1 cellular context compared by ENCODE assay signal in the genomic region with DNA sequence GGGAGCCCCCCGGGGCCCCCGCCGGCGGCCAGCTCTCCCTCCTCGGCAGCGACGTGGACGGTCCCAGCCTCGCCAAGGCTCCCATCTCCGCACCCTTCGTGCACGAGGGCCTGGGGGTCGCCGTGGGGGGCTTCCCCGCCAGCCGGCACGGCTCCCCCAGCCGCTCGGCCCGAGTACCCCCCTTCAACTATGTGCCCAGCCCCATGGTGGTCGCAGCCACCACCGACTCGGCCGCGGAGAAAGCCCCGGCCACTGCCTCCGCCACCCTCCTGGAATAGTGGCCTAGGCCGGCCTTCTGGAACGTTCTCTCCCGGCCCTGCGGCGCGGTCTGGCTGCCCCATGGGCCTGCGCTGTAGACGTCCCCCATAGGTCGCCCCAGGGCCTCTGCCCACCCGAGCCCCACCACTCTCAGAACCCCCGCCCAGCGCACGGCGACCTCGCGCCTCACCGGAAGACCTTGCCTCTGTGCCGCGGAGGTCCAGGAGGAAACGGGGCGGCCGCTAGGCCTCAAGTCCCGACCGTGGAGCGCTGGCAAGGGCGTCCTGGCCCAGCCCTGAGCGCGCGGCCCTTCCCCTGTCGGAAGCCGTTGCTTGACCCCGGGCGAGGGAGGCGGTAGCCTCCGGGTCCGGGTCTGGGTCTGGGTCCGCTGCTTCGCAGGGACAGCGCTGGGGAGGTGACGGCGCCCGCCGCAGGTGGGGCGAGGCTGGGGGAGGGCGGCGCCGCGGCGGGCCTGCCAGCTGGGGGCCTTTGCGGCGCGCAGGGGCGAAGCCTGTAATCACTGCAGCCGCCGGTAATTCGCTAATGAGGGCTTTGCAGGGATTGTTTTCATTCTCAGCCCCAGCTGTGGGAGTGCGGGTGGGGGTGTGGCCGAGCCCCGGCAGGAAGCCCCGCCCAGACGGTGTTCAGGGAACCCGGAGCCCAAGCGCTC.
TF ChIP-seq lines count a peak whose summit lies in the region.

No MANE protein-coding gene starts in this region.

TF ChIP-seq in IMR-90, 13 proteins besides CTCF, POLR2A, EP300 and RAD21:
- TF ChIP-seq, protein P1, sequence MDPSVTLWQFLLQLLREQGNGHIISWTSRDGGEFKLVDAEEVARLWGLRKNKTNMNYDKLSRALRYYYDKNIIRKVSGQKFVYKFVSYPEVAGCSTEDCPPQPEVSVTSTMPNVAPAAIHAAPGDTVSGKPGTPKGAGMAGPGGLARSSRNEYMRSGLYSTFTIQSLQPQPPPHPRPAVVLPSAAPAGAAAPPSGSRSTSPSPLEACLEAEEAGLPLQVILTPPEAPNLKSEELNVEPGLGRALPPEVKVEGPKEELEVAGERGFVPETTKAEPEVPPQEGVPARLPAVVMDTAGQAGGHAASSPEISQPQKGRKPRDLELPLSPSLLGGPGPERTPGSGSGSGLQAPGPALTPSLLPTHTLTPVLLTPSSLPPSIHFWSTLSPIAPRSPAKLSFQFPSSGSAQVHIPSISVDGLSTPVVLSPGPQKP (IDR thresholded peaks at IDR 0.05; ENCODE audit: borderline replicate concordance, low read depth, low read length), result no peak
- no peak for TF ChIP-seq MAFK (IDR thresholded peaks at IDR 0.05; ENCODE audit: low read depth, low read length)
- TF ChIP-seq NFE2L2 (IDR thresholded peaks at IDR 0.05; ENCODE audit: low read depth, low read length), result no peak
- no peak for TF ChIP-seq RFX5 (IDR thresholded peaks at IDR 0.05; ENCODE audit: low read depth, low read length)
- TF ChIP-seq CHD1 (IDR thresholded peaks at IDR 0.05; ENCODE audit: low read depth, low read length), result no peak
- TF ChIP-seq BHLHE40 (IDR thresholded peaks at IDR 0.05; ENCODE audit: low read depth, low read length), result no peak
- TF ChIP-seq RCOR1 (IDR thresholded peaks at IDR 0.05; ENCODE audit: insufficient replicate concordance, low read length), result no peak
- no peak for TF ChIP-seq CEBPB (IDR thresholded peaks at IDR 0.05; ENCODE audit: low read depth, low read length)
- TF ChIP-seq MAZ (IDR thresholded peaks at IDR 0.05; ENCODE audit: borderline replicate concordance, low read depth, low read length), result no peak
- no peak for TF ChIP-seq FOS (IDR thresholded peaks at IDR 0.05; ENCODE audit: low read depth, low read length)
- TF ChIP-seq MXI1 (IDR thresholded peaks at IDR 0.05; ENCODE audit: borderline replicate concordance, low read depth, low read length), result no peak
- TF ChIP-seq, protein P2, sequence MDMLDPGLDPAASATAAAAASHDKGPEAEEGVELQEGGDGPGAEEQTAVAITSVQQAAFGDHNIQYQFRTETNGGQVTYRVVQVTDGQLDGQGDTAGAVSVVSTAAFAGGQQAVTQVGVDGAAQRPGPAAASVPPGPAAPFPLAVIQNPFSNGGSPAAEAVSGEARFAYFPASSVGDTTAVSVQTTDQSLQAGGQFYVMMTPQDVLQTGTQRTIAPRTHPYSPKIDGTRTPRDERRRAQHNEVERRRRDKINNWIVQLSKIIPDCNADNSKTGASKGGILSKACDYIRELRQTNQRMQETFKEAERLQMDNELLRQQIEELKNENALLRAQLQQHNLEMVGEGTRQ (IDR thresholded peaks at IDR 0.05; ENCODE audit: low read depth, low read length), result no peak
- no peak for TF ChIP-seq SMC3 (IDR thresholded peaks at IDR 0.05; ENCODE audit: low read depth, low read length)
